ENCODE assay signal across 8 cellular contexts in genomic region chr15:70271422-70272088, GRCh38.
DNase-seq lines count a peak whose midpoint lies in the region; ATAC-seq and TF ChIP-seq lines count a peak whose summit lies in the region.

No MANE protein-coding gene starts in this region.

- H3K27me3 Mint-ChIP-seq in chondrocyte (ENCODE audit: low read depth) (peaks cover 26% of the 10 kb centered on the region), neural progenitor cell (ENCODE audit: insufficient read depth, low read depth) (peaks cover 19% of the 10 kb centered on the region)
- H3K27me3 Mint-ChIP-seq in activated CD8-positive, alpha-beta T cell treated with anti-CD3 and anti-CD28 coated beads for 36 hours: peaks cover 16% of the 10 kb centered on the region

- H3K4me3 Mint-ChIP-seq in chondrocyte (ENCODE audit: unreplicated experiment) (no peak overlapping the region), neural progenitor cell (peak overlapping the region; percentile 8)
- H3K4me3 Mint-ChIP-seq in activated CD8-positive, alpha-beta T cell treated with anti-CD3 and anti-CD28 coated beads for 36 hours: no peak overlapping the region

- H3K4me3 ChIP-seq in neural progenitor cell: no peak overlapping the region

- no peaks in the 10 kb centered on the region for H3K36me3 ChIP-seq in neural progenitor cell

- no peaks in the 10 kb centered on the region for H3K9me3 Mint-ChIP-seq in chondrocyte (ENCODE audit: low read depth)
- peaks cover 2% of the 10 kb centered on the region for H3K9me3 Mint-ChIP-seq in neural progenitor cell
- no peaks in the 10 kb centered on the region for H3K9me3 Mint-ChIP-seq in activated CD8-positive, alpha-beta T cell treated with anti-CD3 and anti-CD28 coated beads for 36 hours

- POLR2A ChIA-PET in activated CD8-positive, alpha-beta T cell treated with anti-CD3 and anti-CD28 coated beads for 36 hours (lab: Charles Lee): interaction anchor here (0.6 to 1.7 kb wide), 2 partner anchors 20 to 22 kb away, joined by 3 to 5 read pairs; no protein-coding TSS in a partner anchor

- intact Hi-C loops in activated CD8-positive, alpha-beta T cell treated with anti-CD3 and anti-CD28 coated beads for 36 hours (cut with micrococcal nuclease): no loop called here
- intact Hi-C loops in left colon (cut with DNase I, micrococcal nuclease): no loop called here

- no peak for ATAC-seq in activated CD8-positive, alpha-beta T cell treated with anti-CD3 and anti-CD28 coated beads for 36 hours
- no peak for ATAC-seq in left colon

- no peak overlapping the region for H2AFZ ChIP-seq in neural progenitor cell (replicated peaks)

- no peaks in the 10 kb centered on the region for H3K79me2 ChIP-seq in neural progenitor cell (ENCODE audit: low read depth)

- H3K4me1 ChIP-seq in neural progenitor cell: peaks cover 34% of the 10 kb centered on the region

- no peaks in the 10 kb centered on the region for H3K27me3 ChIP-seq in neural progenitor cell

- DNase-seq in Daoy (ENCODE audit: low read depth) (peak; percentile 92), NCI-H146 treated with DMSO at 0.1 percent for 48 hours (lab: John Stamatoyannopoulos, UW; ENCODE audit: unreplicated experiment) (peak; percentile 12), chondrocyte (ENCODE audit: low spot score) (no peak), neural progenitor cell (ENCODE audit: low spot score) (peak; percentile 50), middle frontal gyrus (ENCODE audit: extremely low spot score, low spot score) (no peak), left colon (no peak)
- no peak for DNase-seq in activated CD4-positive, alpha-beta T cell treated with anti-CD3 and anti-CD28 coated beads for 4 hours
- DNase-seq in activated CD8-positive, alpha-beta T cell treated with anti-CD3 and anti-CD28 coated beads for 36 hours: no peak

- no peaks in the 10 kb centered on the region for H4K20me1 ChIP-seq in neural progenitor cell (ENCODE audit: low read depth)

- H3K27ac Mint-ChIP-seq in chondrocyte (ENCODE audit: unreplicated experiment) (peak overlapping the region; percentile 45), neural progenitor cell (no peak overlapping the region)
- no peak overlapping the region for H3K27ac Mint-ChIP-seq in activated CD8-positive, alpha-beta T cell treated with anti-CD3 and anti-CD28 coated beads for 36 hours

- H3K9ac ChIP-seq in neural progenitor cell: no peak overlapping the region

- H3K4me2 ChIP-seq in neural progenitor cell: no peak overlapping the region

- H3K9me3 ChIP-seq in neural progenitor cell (ENCODE audit: low read depth): no peaks in the 10 kb centered on the region

- TF ChIP-seq CTCF in chondrocyte (IDR thresholded peaks at IDR 0.05) (no peak), neural progenitor cell (IDR thresholded peaks at IDR 0.05) (no peak)
- TF ChIP-seq CTCF in activated CD8-positive, alpha-beta T cell treated with anti-CD3 and anti-CD28 coated beads for 36 hours (IDR thresholded peaks at IDR 0.05): no peak

- CTCF ChIA-PET in activated CD8-positive, alpha-beta T cell treated with anti-CD3 and anti-CD28 coated beads for 36 hours (lab: Charles Lee): interaction anchor here (0.5 to 0.6 kb wide), 2 partner anchors 32 to 176 kb away, joined by 3 read pairs; no protein-coding TSS in a partner anchor

- H3K27ac ChIP-seq in neural progenitor cell: no peak overlapping the region

- H3F3A ChIP-seq in neural progenitor cell (ENCODE audit: low read depth): no peaks in the 10 kb centered on the region

- H3K36me3 Mint-ChIP-seq in chondrocyte (ENCODE audit: low read depth): no peaks in the 10 kb centered on the region
- H3K36me3 Mint-ChIP-seq in neural progenitor cell: no peaks in the 10 kb centered on the region
- no peaks in the 10 kb centered on the region for H3K36me3 Mint-ChIP-seq in activated CD8-positive, alpha-beta T cell treated with anti-CD3 and anti-CD28 coated beads for 36 hours (ENCODE audit: low read depth)

- H3K4me1 Mint-ChIP-seq in chondrocyte (ENCODE audit: low read depth) (peaks cover 35% of the 10 kb centered on the region), neural progenitor cell (peaks cover 76% of the 10 kb centered on the region)
- H3K4me1 Mint-ChIP-seq in activated CD8-positive, alpha-beta T cell treated with anti-CD3 and anti-CD28 coated beads for 36 hours (ENCODE audit: low read depth): peaks cover 26% of the 10 kb centered on the region

Comparison
In these comparisons a context has a peak if more than half of its experiments do, and no peak if none do; other contexts are left out.
1. DNase-seq: peak in Daoy (single experiment), NCI-H146 treated with DMSO at 0.1 percent for 48 hours (single experiment) and neural progenitor cell (single experiment); none in chondrocyte (single experiment), activated CD4-positive, alpha-beta T cell treated with anti-CD3 and anti-CD28 coated beads for 4 hours (0 of 2), activated CD8-positive, alpha-beta T cell treated with anti-CD3 and anti-CD28 coated beads for 36 hours (single experiment), middle frontal gyrus (single experiment) and left colon (0 of 2).